Comparison of ENCODE assay signal across 29 cellular contexts in genomic region chr12:68674376-68674775, GRCh38. TPM values are rescaled to one million over a fixed set of nuclear protein-coding genes. Genes with fewer than 3 reads are reported as not detected.
DNase-seq lines count a peak whose midpoint lies in the region; ATAC-seq, FAIRE-seq and TF ChIP-seq lines count a peak whose summit lies in the region.
"Had no signal": no experiment of that assay in that cellular context is flagged by ENCODE, and none has a peak within 500 bp of the region (broad histone marks: within the 10 kb centered on the region; RNA-seq: fewer than 3 reads in every experiment).

No MANE protein-coding gene starts in this region.

- H3K4me3 Mint-ChIP-seq in T-helper 2 cell treated with Interferon-gamma antibody and Interleukin-4, amounts not matched to agents 5 μg/mL and 100 μg/mL, for 36 hours = peak overlapping the region; percentile 80
- no peak overlapping the region for H3K4me3 Mint-ChIP-seq in CD8-positive, alpha-beta T cell
- H3K4me3 Mint-ChIP-seq in activated T-helper 1 cell treated with anti-CD3 and anti-CD28 coated beads, Interleukin-12 subunit alpha, Interleukin-12 subunit beta, Interleukin-2, Interleukin-4 antibody, amounts not matched to agents 30 ng/mL and 10 ng/mL and 1 ng/mL, durations not matched to agents 14 hours and 24 hours and 36 hours = peak overlapping the region; percentile 70
- peak overlapping the region; percentile 60 to 91 (median 85) for H3K4me3 Mint-ChIP-seq in immature natural killer cell
- H3K4me3 Mint-ChIP-seq: neural progenitor cell had no signal

- H3K4me1 Mint-ChIP-seq in T-helper 2 cell treated with Interferon-gamma antibody and Interleukin-4, amounts not matched to agents 5 μg/mL and 100 μg/mL, for 36 hours (ENCODE audit: low read depth) = peaks cover 36% of the 10 kb centered on the region
- peaks cover 54% of the 10 kb centered on the region for H3K4me1 Mint-ChIP-seq in CD8-positive, alpha-beta T cell (ENCODE audit: low read depth)
- H3K4me1 Mint-ChIP-seq in activated T-helper 1 cell treated with anti-CD3 and anti-CD28 coated beads, Interleukin-12 subunit alpha, Interleukin-12 subunit beta, Interleukin-2, Interleukin-4 antibody, amounts not matched to agents 30 ng/mL and 10 ng/mL and 1 ng/mL, durations not matched to agents 14 hours and 24 hours and 36 hours (ENCODE audit: low read depth) = peaks cover 38% of the 10 kb centered on the region
- peaks cover 39 to 40% of the 10 kb centered on the region in 2 donors for H3K4me1 Mint-ChIP-seq in immature natural killer cell
- H3K4me1 Mint-ChIP-seq: neural progenitor cell had no signal

- H3K9me3 Mint-ChIP-seq in T-helper 2 cell treated with Interferon-gamma antibody and Interleukin-4, amounts not matched to agents 5 μg/mL and 100 μg/mL, for 36 hours = no peaks in the 10 kb centered on the region
- no peaks in the 10 kb centered on the region for H3K9me3 Mint-ChIP-seq in CD8-positive, alpha-beta T cell
- no peaks in the 10 kb centered on the region for H3K9me3 Mint-ChIP-seq in activated T-helper 1 cell treated with anti-CD3 and anti-CD28 coated beads, Interleukin-12 subunit alpha, Interleukin-12 subunit beta, Interleukin-2, Interleukin-4 antibody, amounts not matched to agents 30 ng/mL and 10 ng/mL and 1 ng/mL, durations not matched to agents 14 hours and 24 hours and 36 hours
- H3K9me3 Mint-ChIP-seq in immature natural killer cell = no peaks in the 10 kb centered on the region
- H3K9me3 Mint-ChIP-seq: neural progenitor cell had no signal

- no peaks in the 10 kb centered on the region for H3K36me3 ChIP-seq in CD8-positive, alpha-beta T cell (ENCODE audit: insufficient read depth, low read length)
- H3K36me3 ChIP-seq: lower lobe of right lung, neural progenitor cell, Peyer's patch, right lobe of liver, SJSA1, upper lobe of right lung had no signal

- FAIRE-seq in RCC 7860 (lab: Jason Lieb, UNC) = no peak
- FAIRE-seq: bronchial epithelial cell had no signal

- no peaks in the 10 kb centered on the region for H3K9me3 ChIP-seq in CD8-positive, alpha-beta T cell (ENCODE audit: low read length)
- H3K9me3 ChIP-seq: lower lobe of right lung, mucosa of descending colon, Peyer's patch, right lobe of liver, SJSA1, upper lobe of right lung had no signal

- H3K4me1 ChIP-seq in CD8-positive, alpha-beta T cell (ENCODE audit: insufficient read depth, low read length) = peaks cover 47% of the 10 kb centered on the region
- H3K4me1 ChIP-seq: lower lobe of right lung, neural progenitor cell, Peyer's patch, upper lobe of right lung had no signal

- no peak overlapping the region for H3K27ac ChIP-seq in CD8-positive, alpha-beta T cell (ENCODE audit: low read depth, low read length)
- H3K27ac ChIP-seq: lower lobe of right lung, neural progenitor cell, right lobe of liver, SJSA1, upper lobe of right lung, VCaP had no signal

- peaks cover 3% of the 10 kb centered on the region for H3K36me3 Mint-ChIP-seq in T-helper 2 cell treated with Interferon-gamma antibody and Interleukin-4, amounts not matched to agents 5 μg/mL and 100 μg/mL, for 36 hours (ENCODE audit: low read depth)
- peaks cover 6% of the 10 kb centered on the region for H3K36me3 Mint-ChIP-seq in CD8-positive, alpha-beta T cell
- peaks cover 6% of the 10 kb centered on the region for H3K36me3 Mint-ChIP-seq in activated T-helper 1 cell treated with anti-CD3 and anti-CD28 coated beads, Interleukin-12 subunit alpha, Interleukin-12 subunit beta, Interleukin-2, Interleukin-4 antibody, amounts not matched to agents 30 ng/mL and 10 ng/mL and 1 ng/mL, durations not matched to agents 14 hours and 24 hours and 36 hours (ENCODE audit: low read depth)
- peaks cover 0 to 3% (median 0%) of the 10 kb centered on the region in 3 donors for H3K36me3 Mint-ChIP-seq in immature natural killer cell
- H3K36me3 Mint-ChIP-seq: neural progenitor cell had no signal

- peak overlapping the region; percentile 85 for H3K27ac Mint-ChIP-seq in T-helper 2 cell treated with Interferon-gamma antibody and Interleukin-4, amounts not matched to agents 5 μg/mL and 100 μg/mL, for 36 hours
- H3K27ac Mint-ChIP-seq in CD8-positive, alpha-beta T cell = peak overlapping the region; percentile 85
- H3K27ac Mint-ChIP-seq in activated T-helper 1 cell treated with anti-CD3 and anti-CD28 coated beads, Interleukin-12 subunit alpha, Interleukin-12 subunit beta, Interleukin-2, Interleukin-4 antibody, amounts not matched to agents 30 ng/mL and 10 ng/mL and 1 ng/mL, durations not matched to agents 14 hours and 24 hours and 36 hours = peak overlapping the region; percentile 89
- peak overlapping the region; percentile 19 to 86 (median 81) for H3K27ac Mint-ChIP-seq in immature natural killer cell
- H3K27ac Mint-ChIP-seq: neural progenitor cell had no signal

- no peaks in the 10 kb centered on the region for H3K27me3 Mint-ChIP-seq in T-helper 2 cell treated with Interferon-gamma antibody and Interleukin-4, amounts not matched to agents 5 μg/mL and 100 μg/mL, for 36 hours (ENCODE audit: low read depth)
- H3K27me3 Mint-ChIP-seq in CD8-positive, alpha-beta T cell (ENCODE audit: low read depth) = no peaks in the 10 kb centered on the region
- H3K27me3 Mint-ChIP-seq in activated T-helper 1 cell treated with anti-CD3 and anti-CD28 coated beads, Interleukin-12 subunit alpha, Interleukin-12 subunit beta, Interleukin-2, Interleukin-4 antibody, amounts not matched to agents 30 ng/mL and 10 ng/mL and 1 ng/mL, durations not matched to agents 14 hours and 24 hours and 36 hours (ENCODE audit: insufficient read depth) = no peaks in the 10 kb centered on the region
- peaks cover 3 to 14% (median 8%) of the 10 kb centered on the region in 3 donors for H3K27me3 Mint-ChIP-seq in immature natural killer cell (ENCODE audit: low read depth in 3 of 3)

- intact Hi-C loops in CD8-positive, alpha-beta T cell (cut with DNase I, micrococcal nuclease) = loop anchor here in 1 of 2 experiments (2.0 kb wide), 2 partner anchors 14 to 60 kb away; no protein-coding TSS in a partner anchor
- intact Hi-C loops in activated T-helper 1 cell treated with anti-CD3 and anti-CD28 coated beads, Interleukin-12 subunit alpha, Interleukin-12 subunit beta, Interleukin-2, Interleukin-4 antibody, amounts not matched to agents 30 ng/mL and 10 ng/mL and 1 ng/mL, durations not matched to agents 14 hours and 24 hours and 36 hours (cut with micrococcal nuclease) = no loop called here

- no peak for TF ChIP-seq CTCF in CD8-positive, alpha-beta T cell (IDR thresholded peaks at IDR 0.05)

- DNase-seq in T-helper 2 cell treated with Interferon-gamma antibody and Interleukin-4, amounts not matched to agents 5 μg/mL and 100 μg/mL, for 36 hours (ENCODE audit: low spot score) = no peak
- DNase-seq in T-helper 2 cell = no peak
- DNase-seq in CD8-positive, alpha-beta T cell = no peak
- DNase-seq in activated T-helper 1 cell treated with anti-CD3 and anti-CD28 coated beads, Interleukin-12 subunit alpha, Interleukin-12 subunit beta, Interleukin-2, Interleukin-4 antibody, amounts not matched to agents 30 ng/mL and 10 ng/mL and 1 ng/mL, durations not matched to agents 14 hours and 24 hours and 36 hours (ENCODE audit: low spot score) = no peak
- DNase-seq in immature natural killer cell = no peak
- no peak for DNase-seq in putamen (ENCODE audit: low spot score)
- no peak for DNase-seq in RCC 7860 (ENCODE audit: low spot score)
- no peak for DNase-seq in left lobe of liver (ENCODE audit: low spot score)
- DNase-seq: 8988T; activated CD4-positive, alpha-beta T cell treated with anti-CD3 and anti-CD28 coated beads, Interleukin-2, amount 50 U/mL, for 48 hours; activated T-cell treated with anti-CD3 and anti-CD28 coated beads, Interleukin-2, amount 50 U/mL, for 1 hour; DMS53; HCEC 1CT; Kasumi-1; lower lobe of right lung; mucosa of descending colon; NCI-H1048; NCI-H1694 treated with DMSO at 0.1 percent for 48 hours; NCI-H2171; NCI-H510A treated with DMSO at 0.1 percent for 48 hours; Peyer's patch; right lobe of liver; stimulated activated CD4-positive, alpha-beta T cell treated with anti-CD3 and anti-CD28 coated beads, Interleukin-15, amount 100 ng/mL, for 24 hours; substantia nigra; upper lobe of right lung had no signal

- ATAC-seq in CD8-positive, alpha-beta T cell = no peak
- no peak for ATAC-seq in left lobe of liver
- ATAC-seq: lower lobe of right lung, right lobe of liver, upper lobe of right lung had no signal

- POLR2A ChIA-PET in CD8-positive, alpha-beta T cell (lab: Charles Lee) = interaction anchor here (0.9 to 2.6 kb wide), 4 partner anchors 9 to 309 kb away, joined by 3 to 10 read pairs (median 6); partner anchors contain the start of gene RAP1B

- CTCF ChIA-PET in CD8-positive, alpha-beta T cell (lab: Charles Lee) = no interaction called here

- H3K4me3 ChIP-seq in CD8-positive, alpha-beta T cell (ENCODE audit: low read depth, low read length) = peak overlapping the region; percentile 24
- H3K4me3 ChIP-seq: lower lobe of right lung, mucosa of descending colon, neural progenitor cell, Peyer's patch, right lobe of liver, SJSA1, upper lobe of right lung had no signal

- no peaks in the 10 kb centered on the region for H3K27me3 ChIP-seq in CD8-positive, alpha-beta T cell (ENCODE audit: insufficient read depth, low read length)
- H3K27me3 ChIP-seq: neural progenitor cell, Peyer's patch, right lobe of liver, SJSA1, upper lobe of right lung had no signal

RNA-seq across cellular contexts. Expression of gene NUP107, which starts 12.4 kb away (rescaled TPM):
- 10 to 100 TPM; 40.1 to 45.9 TPM for total RNA-seq in CD8-positive, alpha-beta T cell
- total RNA-seq in activated T-helper 1 cell treated with anti-CD3 and anti-CD28 coated beads, Interleukin-12 subunit alpha, Interleukin-12 subunit beta, Interleukin-2, Interleukin-4 antibody, amounts not matched to agents 30 ng/mL and 10 ng/mL and 1 ng/mL, durations not matched to agents 14 hours and 24 hours and 36 hours = 123 and 135 TPM in 2 replicates
- polyA plus RNA-seq in immature natural killer cell = 10 to 100 TPM; 24.9 to 48.8 (median 42.3) TPM
- total RNA-seq in left lobe of liver = 12.4 TPM
